ENCODE assay signal across 15 cellular contexts in genomic region chr3:86995537-86995936, GRCh38.
A peak's percentile ranks its signal among the peaks of the same experiment; 100 is the strongest.
DNase-seq lines count a peak whose midpoint lies in the region; ATAC-seq and TF ChIP-seq lines count a peak whose summit lies in the region.
"Had no signal": no experiment of that assay in that cellular context is flagged by ENCODE, and none has a peak within 500 bp of the region (broad histone marks: within the 10 kb centered on the region; RNA-seq: fewer than 3 reads in every experiment).

No MANE protein-coding gene starts in this region.

- ATAC-seq in HG03469 (IDR thresholded peaks at IDR 0.05; ENCODE audit: unreplicated experiment), result no peak
- ATAC-seq: T-helper 17 cell had no signal

- DNase-seq in HPDE6-E6E7 (ENCODE audit: extremely low spot score) (peak; percentile 33), amniotic epithelial cell (ENCODE audit: low read depth) (peak; percentile 88), foreskin fibroblast (peak; percentile 83 to 87), GM20000 (ENCODE audit: low spot score) (no peak), NCI-H1092 treated with DMSO at 0.1 percent for 48 hours (lab: John Stamatoyannopoulos, UW) (no peak)
- DNase-seq in NK-92 treated with Interleukin-12 subunit alpha and Interleukin-12 subunit beta, amount 100 ng/mL, for 24 hours (lab: John Stamatoyannopoulos, UW), result no peak
- DNase-seq: activated CD4-positive, alpha-beta T cell treated with anti-CD3 and anti-CD28 coated beads, Interleukin-2, amount 50 U/mL, for 48 hours; activated naive CD4-positive, alpha-beta T cell treated with anti-CD3 and anti-CD28 coated beads for 36 hours; left ventricle myocardium inferior; NCI-H2227 treated with DMSO at 0.1 percent for 48 hours; nephron progenitor cell; T-helper 17 cell had no signal

- no peak overlapping the region for H3K4me3 ChIP-seq in foreskin fibroblast (ENCODE audit: low read depth in 1 of 2, low read length in 2 of 2)
- H3K4me3 ChIP-seq: coronary artery, left ventricle myocardium inferior, suprapubic skin had no signal

- TF ChIP-seq CTCF in foreskin fibroblast (IDR thresholded peaks at IDR 0.05; ENCODE audit: low read depth, low read length), result no peak
- TF ChIP-seq CTCF in GM20000 (IDR thresholded peaks at IDR 0.05; ENCODE audit: extremely low read depth, missing control alignments), result no peak

Comparison
In these comparisons a context has a peak if more than half of its experiments do, and no peak if none do; other contexts are left out.
1. DNase-seq: peak in HPDE6-E6E7 (single experiment), amniotic epithelial cell (single experiment) and foreskin fibroblast (2 of 2); none in GM20000 (single experiment), NCI-H1092 treated with DMSO at 0.1 percent for 48 hours (single experiment) and NK-92 treated with Interleukin-12 subunit alpha and Interleukin-12 subunit beta, amount 100 ng/mL, for 24 hours (single experiment).